In the genomic region with DNA sequence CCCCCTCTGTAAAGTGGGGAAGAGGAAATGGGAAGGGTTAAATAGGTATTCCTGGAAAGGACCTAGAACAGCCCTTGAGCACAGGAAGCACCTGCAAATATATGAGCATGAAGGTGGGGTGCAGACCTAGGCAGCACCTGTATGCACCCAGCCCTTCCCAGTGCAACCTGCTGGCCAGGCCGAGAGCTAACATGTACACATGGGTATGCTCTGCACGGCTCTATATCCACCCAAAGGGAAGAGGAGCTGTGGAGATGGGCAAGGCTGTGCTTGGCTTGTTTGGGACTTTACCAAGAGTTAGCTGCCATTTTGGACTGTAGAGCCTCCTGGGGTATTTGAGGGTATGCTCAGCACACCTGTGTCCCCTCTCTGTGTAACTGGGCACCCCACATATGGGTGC, we compare ENCODE assay signal across 13 cellular contexts.
DNase-seq lines count a peak whose midpoint lies in the region; ATAC-seq and TF ChIP-seq lines count a peak whose summit lies in the region.
"Had no signal": no experiment of that assay in that cellular context is flagged by ENCODE, and none has a peak within 500 bp of the region (broad histone marks: within the 10 kb centered on the region; RNA-seq: fewer than 3 reads in every experiment).

No MANE protein-coding gene starts in this region.

- no peak overlapping the region for H3K4me3 Mint-ChIP-seq in activated CD8-positive, alpha-beta memory T cell treated with anti-CD3 and anti-CD28 coated beads, Interleukin-2, amount 10 ng/mL, durations not matched to agents 7 days and 5 days
- H3K4me3 Mint-ChIP-seq: CD4-positive, CD25-positive, alpha-beta regulatory T cell had no signal

- H3K4me1 ChIP-seq in RWPE2 (ENCODE audit: insufficient read depth, poor library complexity, severe bottlenecking) = no peaks in the 10 kb centered on the region
- H3K4me1 ChIP-seq in mucosa of descending colon (ENCODE audit: low read depth) = no peaks in the 10 kb centered on the region
- H3K4me1 ChIP-seq in colonic mucosa = no peaks in the 10 kb centered on the region

- H3K27me3 ChIP-seq in RWPE2 (ENCODE audit: insufficient read depth, poor library complexity, severe bottlenecking) = no peaks in the 10 kb centered on the region
- H3K27me3 ChIP-seq in colonic mucosa = no peaks in the 10 kb centered on the region
- H3K27me3 ChIP-seq: BLaER1 treated with 17β-estradiol and CSF1 and Interleukin-3, amounts not matched to agents 10 nM and 100 nM had no signal

- no peak overlapping the region for H3K27ac ChIP-seq in RWPE2 (ENCODE audit: poor library complexity, severe bottlenecking)
- no peak overlapping the region for H3K27ac ChIP-seq in colonic mucosa
- H3K27ac ChIP-seq: BLaER1 treated with 17β-estradiol and CSF1 and Interleukin-3, amounts not matched to agents 10 nM and 100 nM; HL-60 had no signal

- ATAC-seq in activated CD8-positive, alpha-beta memory T cell treated with anti-CD3 and anti-CD28 coated beads, Interleukin-2, amount 10 ng/mL, durations not matched to agents 7 days and 5 days = no peak
- no peak for ATAC-seq in RWPE2 (ENCODE audit: low read depth)
- peak; percentile 43 for ATAC-seq in mucosa of descending colon
- ATAC-seq in HG03280 (IDR thresholded peaks at IDR 0.05; ENCODE audit: unreplicated experiment) = no peak
- ATAC-seq: HCT116 had no signal

- H3K36me3 Mint-ChIP-seq in activated CD8-positive, alpha-beta memory T cell treated with anti-CD3 and anti-CD28 coated beads, Interleukin-2, amount 10 ng/mL, durations not matched to agents 7 days and 5 days = peaks cover 4% of the 10 kb centered on the region
- H3K36me3 Mint-ChIP-seq: CD4-positive, CD25-positive, alpha-beta regulatory T cell had no signal

- no peaks in the 10 kb centered on the region for H3K27me3 Mint-ChIP-seq in activated CD8-positive, alpha-beta memory T cell treated with anti-CD3 and anti-CD28 coated beads, Interleukin-2, amount 10 ng/mL, durations not matched to agents 7 days and 5 days

- peaks cover 7% of the 10 kb centered on the region for H3K4me1 Mint-ChIP-seq in activated CD8-positive, alpha-beta memory T cell treated with anti-CD3 and anti-CD28 coated beads, Interleukin-2, amount 10 ng/mL, durations not matched to agents 7 days and 5 days

- intact Hi-C loops in mucosa of descending colon (cut with DNase I, micrococcal nuclease) = loop anchor here in 1 of 2 donors (10.0 kb wide), 1 partner anchor 283 kb away; no protein-coding TSS in a partner anchor
- intact Hi-C loops in colonic mucosa (cut with DNase I) = no loop called here

- peak; percentile 26 for DNase-seq in activated CD8-positive, alpha-beta memory T cell treated with anti-CD3 and anti-CD28 coated beads, Interleukin-2, amount 10 ng/mL, durations not matched to agents 7 days and 5 days
- no peak for DNase-seq in activated CD8-positive, alpha-beta memory T cell treated with anti-CD3 and anti-CD28 coated beads, Interleukin-2, amount 50 U/mL, for 4 hours
- peak; percentile 41 for DNase-seq in RWPE2 (ENCODE audit: low spot score)
- DNase-seq in mucosa of descending colon = no peak
- DNase-seq in NCI-H2196 (lab: John Stamatoyannopoulos, UW; ENCODE audit: unreplicated experiment) = no peak
- no peak for DNase-seq in colonic mucosa
- DNase-seq: ACHN; CD4-positive, CD25-positive, alpha-beta regulatory T cell; DMS 273 treated with DMSO at 0.1 percent for 48 hours had no signal

- no peaks in the 10 kb centered on the region for H3K9me3 Mint-ChIP-seq in activated CD8-positive, alpha-beta memory T cell treated with anti-CD3 and anti-CD28 coated beads, Interleukin-2, amount 10 ng/mL, durations not matched to agents 7 days and 5 days (ENCODE audit: low read depth)
- H3K9me3 Mint-ChIP-seq: CD4-positive, CD25-positive, alpha-beta regulatory T cell had no signal

- CTCF ChIA-PET in activated CD8-positive, alpha-beta memory T cell treated with anti-CD3 and anti-CD28 coated beads, Interleukin-2, amount 10 ng/mL, durations not matched to agents 7 days and 5 days (lab: Charles Lee) = interaction anchor here (1.9 kb wide), 1 partner anchor 9 kb away, joined by 6 read pairs; no protein-coding TSS in a partner anchor

- H3K36me3 ChIP-seq in RWPE2 (ENCODE audit: low read depth) = no peaks in the 10 kb centered on the region
- H3K36me3 ChIP-seq in mucosa of descending colon (ENCODE audit: low read depth) = no peaks in the 10 kb centered on the region
- H3K36me3 ChIP-seq in colonic mucosa = no peaks in the 10 kb centered on the region
- H3K36me3 ChIP-seq: BLaER1 treated with 17β-estradiol and CSF1 and Interleukin-3, amounts not matched to agents 10 nM and 100 nM had no signal

- TF ChIP-seq CTCF in RWPE2 (IDR thresholded peaks at IDR 0.05; ENCODE audit: poor library complexity, severe bottlenecking) (no peak), mucosa of descending colon (IDR thresholded peaks at IDR 0.05) (no peak), colonic mucosa (IDR thresholded peaks at IDR 0.05) (no peak)

- H3K9me3 ChIP-seq in RWPE2 (ENCODE audit: severe bottlenecking) (no peaks in the 10 kb centered on the region), mucosa of descending colon (no peaks in the 10 kb centered on the region), colonic mucosa (no peaks in the 10 kb centered on the region)

- H3K9ac ChIP-seq in colonic mucosa (ENCODE audit: low read depth in 2 of 2, low read length in 2 of 2) = no peak overlapping the region
- H3K9ac ChIP-seq: BLaER1 treated with 17β-estradiol and CSF1 and Interleukin-3, amounts not matched to agents 10 nM and 100 nM had no signal

- H3K4me3 ChIP-seq in RWPE2 (ENCODE audit: severe bottlenecking) (no peak overlapping the region), mucosa of descending colon (no peak overlapping the region), colonic mucosa (no peak overlapping the region)
- H3K4me3 ChIP-seq: BLaER1 treated with 17β-estradiol and CSF1 and Interleukin-3, amounts not matched to agents 10 nM and 100 nM had no signal

- no peak overlapping the region for H3K27ac Mint-ChIP-seq in activated CD8-positive, alpha-beta memory T cell treated with anti-CD3 and anti-CD28 coated beads, Interleukin-2, amount 10 ng/mL, durations not matched to agents 7 days and 5 days
- H3K27ac Mint-ChIP-seq: CD4-positive, CD25-positive, alpha-beta regulatory T cell had no signal

Comparison
In these comparisons a context has a peak if more than half of its experiments do, and no peak if none do; other contexts are left out.
1. DNase-seq: peak in activated CD8-positive, alpha-beta memory T cell treated with anti-CD3 and anti-CD28 coated beads, Interleukin-2, amount 10 ng/mL, durations not matched to agents 7 days and 5 days (single experiment) and RWPE2 (single experiment); none in activated CD8-positive, alpha-beta memory T cell treated with anti-CD3 and anti-CD28 coated beads, Interleukin-2, amount 50 U/mL, for 4 hours (single experiment), mucosa of descending colon (0 of 3), NCI-H2196 (single experiment) and colonic mucosa (single experiment).